In genomic region chr19:45820413-45821102, GRCh38 we compare ENCODE assay signal across 1 cellular context.
TF ChIP-seq lines count a peak whose summit lies in the region.

No MANE protein-coding gene starts in this region.

TF ChIP-seq in HepG2, 621 proteins besides CTCF, POLR2A, EP300 and RAD21:
- TF ChIP-seq ZNF232 (CRISPR knock-in tag; IDR thresholded peaks at IDR 0.05; ENCODE audit: borderline replicate concordance): no peak
- TF ChIP-seq ZNF629 (CRISPR knock-in tag; conservative IDR thresholded peaks at IDR 0.05): no peak
- TF ChIP-seq MLX (CRISPR knock-in tag; IDR thresholded peaks at IDR 0.05): no peak
